ENCODE assay signal across 8 cellular contexts in genomic region chr2:204108301-204108700, GRCh38.
DNase-seq lines count a peak whose midpoint lies in the region; ATAC-seq and TF ChIP-seq lines count a peak whose summit lies in the region.

No MANE protein-coding gene starts in this region.

- H3K27me3 ChIP-seq in BLaER1 (no peaks in the 10 kb centered on the region), gastroesophageal sphincter (no peaks in the 10 kb centered on the region)

- ATAC-seq in GM21423 (IDR thresholded peaks at IDR 0.05; ENCODE audit: unreplicated experiment) (peak; percentile 39), gastroesophageal sphincter (peak; percentile 63)

- TF ChIP-seq EP300 in gastroesophageal sphincter (IDR thresholded peaks at IDR 0.05), result no peak

- no peaks in the 10 kb centered on the region for H3K9me3 ChIP-seq in BLaER1
- no peaks in the 10 kb centered on the region for H3K9me3 ChIP-seq in gastroesophageal sphincter

- peak in 3 of 4 experiments; percentile 41 to 76 (median 46) for TF ChIP-seq CTCF in gastroesophageal sphincter (IDR thresholded peaks at IDR 0.05)

- WGBS in gastroesophageal sphincter (ENCODE audit: low coverage in 1 of 2), 2 donors, result 14 to 15% methylated on average over 3 of the region's 3 CpGs

- H3K36me3 ChIP-seq in BLaER1 (no peaks in the 10 kb centered on the region), gastroesophageal sphincter (no peaks in the 10 kb centered on the region)

- peak; percentile 9 for DNase-seq in NCI-H1694 treated with DMSO at 0.1 percent for 48 hours (lab: John Stamatoyannopoulos, UW)
- DNase-seq in activated T-cell treated with anti-CD3 and anti-CD28 coated beads for 4 hours, result peak; percentile 9
- peak; percentile 48 for DNase-seq in retina
- DNase-seq in DMS79 (lab: John Stamatoyannopoulos, UW), result no peak
- DNase-seq in LoVo (ENCODE audit: low spot score), result no peak

- 0 out of 2 replicates have a peak overlapping the region, but pooled peaks have one; percentile 63 for H3K27ac ChIP-seq in BLaER1
- H3K27ac ChIP-seq in gastroesophageal sphincter, result no peak overlapping the region

- TF ChIP-seq POLR2A in gastroesophageal sphincter (IDR thresholded peaks at IDR 0.05), result no peak

- H3K4me1 ChIP-seq in BLaER1 (peaks cover 78% of the 10 kb centered on the region), gastroesophageal sphincter (peaks cover 4 to 59% (median 22%) of the 10 kb centered on the region in 3 donors)

- no peaks in the 10 kb centered on the region for H4K20me1 ChIP-seq in BLaER1

- H3K9ac ChIP-seq in BLaER1, result peak overlapping the region; percentile 42; the same call in 1 of the 2 replicates

- H3K4me2 ChIP-seq in BLaER1, result peak overlapping the region; percentile 89

- H3K4me3 ChIP-seq in BLaER1, result peak overlapping the region; percentile 52
- no peak overlapping the region for H3K4me3 ChIP-seq in gastroesophageal sphincter

Comparison
In these comparisons a context has a peak if more than half of its experiments do, and no peak if none do; other contexts are left out.
1. DNase-seq: peak in NCI-H1694 treated with DMSO at 0.1 percent for 48 hours (single experiment), activated T-cell treated with anti-CD3 and anti-CD28 coated beads for 4 hours (single experiment) and retina (single experiment); none in DMS79 (single experiment) and LoVo (single experiment).